ENCODE assay signal across 32 cellular contexts in genomic region chr5:139022528-139022927, GRCh38.
DNase-seq lines count a peak whose midpoint lies in the region; ATAC-seq and TF ChIP-seq lines count a peak whose summit lies in the region.
"Had no signal": no experiment of that assay in that cellular context is flagged by ENCODE, and none has a peak within 500 bp of the region (broad histone marks: within the 10 kb centered on the region; RNA-seq: fewer than 3 reads in every experiment).

No MANE protein-coding gene starts in this region.

- H2BK120ac ChIP-seq in neuronal stem cell (ENCODE audit: low read depth, low read length), result no peak overlapping the region

- H3K4me1 ChIP-seq in breast epithelium (peaks cover 0 to 4% of the 10 kb centered on the region in 2 donors), foreskin keratinocyte (peaks cover 13% of the 10 kb centered on the region), prostate gland (replicated peaks) (no peaks in the 10 kb centered on the region), neuronal stem cell (ENCODE audit: control insufficient read depth in 2 of 2, insufficient read depth in 1 of 2, low read depth in 1 of 2, low read length in 2 of 2) (no peaks in the 10 kb centered on the region)
- H3K4me1 ChIP-seq: A549, lower lobe of right lung, Peyer's patch had no signal

- H3K4me1 Mint-ChIP-seq in activated T-cell treated with anti-CD3 and anti-CD28 coated beads, Interleukin-2, amount 50 U/mL, for 72 hours (ENCODE audit: low read depth), result peaks cover 12% of the 10 kb centered on the region
- H3K4me1 Mint-ChIP-seq: activated T-helper 17 cell treated with anti-CD3 and anti-CD28 coated beads, Interleukin-2, amount 50 U/mL, for 72 hours; CD4-positive, alpha-beta memory T cell had no signal

- intact Hi-C loops in breast epithelium (cut with DNase I; ENCODE audit: low total_unique reads) (no loop called here), prostate gland (cut with DNase I) (no loop called here)

- H3K23ac ChIP-seq in neuronal stem cell (ENCODE audit: low read depth, low read length, poor library complexity), result no peak overlapping the region

- no peak overlapping the region for H3K18ac ChIP-seq in neuronal stem cell (ENCODE audit: low read length)

- no peak overlapping the region for H4K91ac ChIP-seq in neuronal stem cell (ENCODE audit: low read depth, low read length, poor library complexity)

- no peaks in the 10 kb centered on the region for H3K9me3 Mint-ChIP-seq in activated T-cell treated with anti-CD3 and anti-CD28 coated beads, Interleukin-2, amount 50 U/mL, for 72 hours
- H3K9me3 Mint-ChIP-seq: activated CD8-positive, alpha-beta T cell treated with anti-CD3 and anti-CD28 coated beads for 36 hours; activated T-helper 17 cell treated with anti-CD3 and anti-CD28 coated beads, Interleukin-2, amount 50 U/mL, for 72 hours; CD4-positive, alpha-beta memory T cell; nephron had no signal

- 60% methylated on average over 1 of the region's 1 CpG for WGBS in prostate gland
- WGBS in neuronal stem cell (ENCODE audit: extremely low coverage in 2 of 2, insufficient read length in 2 of 2, insufficient replicate concordance in 1 of 2), 2 donors, result no CpG with 5 or more reads among the region's 1 CpG

- H3K79me1 ChIP-seq in neuronal stem cell (ENCODE audit: low read depth, low read length), result no peaks in the 10 kb centered on the region

- no peak overlapping the region for H3K4me2 ChIP-seq in neuronal stem cell (ENCODE audit: insufficient read depth, low read length, poor library complexity, severe bottlenecking)
- H3K4me2 ChIP-seq: A549, KMS-11 had no signal

- H2AK5ac ChIP-seq in neuronal stem cell (ENCODE audit: low read depth, low read length), result no peak overlapping the region

- H3K36me3 Mint-ChIP-seq in activated T-cell treated with anti-CD3 and anti-CD28 coated beads, Interleukin-2, amount 50 U/mL, for 72 hours (ENCODE audit: insufficient read depth in 2 of 2), result peaks cover 0 to 2% of the 10 kb centered on the region in 2 donors

- H3K4me3 ChIP-seq in breast epithelium (no peak overlapping the region), prostate gland (no peak overlapping the region), neuronal stem cell (ENCODE audit: low read length in 2 of 2) (no peak overlapping the region)
- H3K4me3 ChIP-seq: A549, lower lobe of right lung, mucosa of descending colon, ovary, Peyer's patch, SJCRH30, skin epidermis had no signal

- H3K27me3 ChIP-seq in breast epithelium (no peaks in the 10 kb centered on the region), foreskin keratinocyte (no peaks in the 10 kb centered on the region), prostate gland (replicated peaks; ENCODE audit: insufficient read depth) (no peaks in the 10 kb centered on the region), neuronal stem cell (ENCODE audit: control insufficient read depth in 3 of 3, insufficient read depth in 3 of 3, low read depth in 1 of 3, low read length in 3 of 3) (no peaks in the 10 kb centered on the region)
- H3K27me3 ChIP-seq: ovary, Peyer's patch, SJCRH30 had no signal

- H3K4ac ChIP-seq in neuronal stem cell (ENCODE audit: low read length), result no peak overlapping the region

- ATAC-seq in foreskin keratinocyte (no peak), GM19324 (IDR thresholded peaks at IDR 0.05; ENCODE audit: low FRiP score, unreplicated experiment) (no peak)
- no peak for ATAC-seq in activated T-cell treated with anti-CD3 and anti-CD28 coated beads, Interleukin-2, amount 50 U/mL, for 72 hours (replicated peaks in 1 of 2)
- ATAC-seq: A549; activated CD4-positive, alpha-beta T cell treated with anti-CD3 and anti-CD28 coated beads for 36 hours; activated CD8-positive, alpha-beta T cell treated with anti-CD3 and anti-CD28 coated beads for 36 hours; activated T-helper 17 cell treated with anti-CD3 and anti-CD28 coated beads, Interleukin-2, amount 50 U/mL, for 72 hours; lower lobe of right lung; mucosa of descending colon had no signal

- no peak overlapping the region for H3K27ac Mint-ChIP-seq in activated T-cell treated with anti-CD3 and anti-CD28 coated beads, Interleukin-2, amount 50 U/mL, for 72 hours
- H3K27ac Mint-ChIP-seq: activated CD4-positive, alpha-beta T cell treated with anti-CD3 and anti-CD28 coated beads for 36 hours; activated CD8-positive, alpha-beta T cell treated with anti-CD3 and anti-CD28 coated beads for 36 hours; CD4-positive, alpha-beta memory T cell; nephron had no signal

- H3K9ac ChIP-seq in neuronal stem cell (ENCODE audit: low read depth, low read length, poor library complexity), result no peak overlapping the region
- H3K9ac ChIP-seq: KMS-11 had no signal

- H3K27me3 Mint-ChIP-seq in activated T-cell treated with anti-CD3 and anti-CD28 coated beads, Interleukin-2, amount 50 U/mL, for 72 hours (ENCODE audit: low read depth), result no peaks in the 10 kb centered on the region
- H3K27me3 Mint-ChIP-seq: activated CD4-positive, alpha-beta T cell treated with anti-CD3 and anti-CD28 coated beads for 36 hours; activated CD8-positive, alpha-beta T cell treated with anti-CD3 and anti-CD28 coated beads for 36 hours; activated T-helper 17 cell treated with anti-CD3 and anti-CD28 coated beads, Interleukin-2, amount 50 U/mL, for 72 hours; CD4-positive, alpha-beta memory T cell had no signal

- no peak overlapping the region for H2BK15ac ChIP-seq in neuronal stem cell (ENCODE audit: low read length)

- no peak overlapping the region for H3K14ac ChIP-seq in neuronal stem cell (ENCODE audit: low read length)

- no peak overlapping the region for H2AFZ ChIP-seq in neuronal stem cell (ENCODE audit: low read length)

- no peak overlapping the region for H4K8ac ChIP-seq in neuronal stem cell (ENCODE audit: low read depth, low read length)

- no peak overlapping the region for H3K4me3 Mint-ChIP-seq in activated T-cell treated with anti-CD3 and anti-CD28 coated beads, Interleukin-2, amount 50 U/mL, for 72 hours
- H3K4me3 Mint-ChIP-seq: activated CD4-positive, alpha-beta T cell treated with anti-CD3 and anti-CD28 coated beads for 36 hours; activated CD8-positive, alpha-beta T cell treated with anti-CD3 and anti-CD28 coated beads for 36 hours; activated T-helper 17 cell treated with anti-CD3 and anti-CD28 coated beads, Interleukin-2, amount 50 U/mL, for 72 hours; CD4-positive, alpha-beta memory T cell; nephron had no signal

- H3K9me3 ChIP-seq in breast epithelium, result no peaks in the 10 kb centered on the region
- no peaks in the 10 kb centered on the region for H3K9me3 ChIP-seq in prostate gland
- H3K9me3 ChIP-seq in neuronal stem cell (replicated peaks in 1 of 2; ENCODE audit: control insufficient read depth in 2 of 2, insufficient read depth in 1 of 2, low read depth in 1 of 2, low read length in 2 of 2), result peaks cover 0 to 6% of the 10 kb centered on the region in 2 donors
- H3K9me3 ChIP-seq: A549, lower lobe of right lung, mucosa of descending colon, ovary, Peyer's patch, SJCRH30 had no signal

- H3K36me3 ChIP-seq in breast epithelium, result no peaks in the 10 kb centered on the region
- no peaks in the 10 kb centered on the region for H3K36me3 ChIP-seq in prostate gland
- peaks cover 0 to 66% of the 10 kb centered on the region in 2 donors for H3K36me3 ChIP-seq in neuronal stem cell (replicated peaks in 1 of 2; ENCODE audit: control insufficient read depth in 2 of 2, insufficient read depth in 2 of 2, low read length in 2 of 2)
- H3K36me3 ChIP-seq: ovary, SJCRH30 had no signal

- H2BK12ac ChIP-seq in neuronal stem cell (ENCODE audit: low read length), result no peak overlapping the region

- H3K27ac ChIP-seq in breast epithelium (peak overlapping the region; percentile 30 to 62), foreskin keratinocyte (no peak overlapping the region), prostate gland (no peak overlapping the region), neuronal stem cell (replicated peaks; ENCODE audit: low read length) (no peak overlapping the region)
- H3K27ac ChIP-seq: A549, HL-60, KMS-11, lower lobe of right lung, ovary, Peyer's patch, SJCRH30, VCaP had no signal

- peak; percentile 6 for DNase-seq in ELF-1 (ENCODE audit: low read depth, low spot score)
- peak; percentile 73 to 91 for DNase-seq in breast epithelium (ENCODE audit: low spot score in 2 of 2)
- DNase-seq in foreskin keratinocyte, result peak; percentile 46 to 73
- DNase-seq in prostate gland (ENCODE audit: low spot score), result peak; percentile 57
- no peak for DNase-seq in activated T-cell treated with anti-CD3 and anti-CD28 coated beads, Interleukin-2, amount 50 U/mL, for 72 hours
- DNase-seq in HuH-7 (ENCODE audit: low spot score), result no peak
- no peak for DNase-seq in neuronal stem cell (ENCODE audit: low spot score)
- DNase-seq: activated CD4-positive, alpha-beta T cell treated with anti-CD3 and anti-CD28 coated beads for 36 hours; activated CD8-positive, alpha-beta T cell treated with anti-CD3 and anti-CD28 coated beads for 36 hours; activated naive CD4-positive, alpha-beta T cell treated with anti-CD3 and anti-CD28 coated beads, Interleukin-2, amount 50 U/mL, for 16 hours; CD4-positive, alpha-beta memory T cell; DND-41; kidney glomerular epithelial cell; lower lobe of right lung; mucosa of descending colon; NCI-H1417; NCI-H2029 treated with DMSO at 0.1 percent for 48 hours; NCI-H2227 treated with DMSO at 0.1 percent for 48 hours; NCI-H69; ovary; Peyer's patch; SJCRH30; stimulated activated naive CD4-positive, alpha-beta T cell treated with Interleukin-2 at 50 U/mL for 16 hours; SW 1271 had no signal

- TF ChIP-seq POLR2A in breast epithelium (IDR thresholded peaks at IDR 0.05) (no peak), prostate gland (IDR thresholded peaks at IDR 0.05) (no peak)

- H2BK5ac ChIP-seq in neuronal stem cell (ENCODE audit: low read length), result no peak overlapping the region

- no peak for TF ChIP-seq CTCF in breast epithelium (IDR thresholded peaks at IDR 0.05)
- TF ChIP-seq CTCF in foreskin keratinocyte (conservative IDR thresholded peaks at IDR 0.05), result no peak
- TF ChIP-seq CTCF in prostate gland (IDR thresholded peaks at IDR 0.05), result no peak

Comparison
In these comparisons a context has a peak if more than half of its experiments do, and no peak if none do; other contexts are left out.
1. DNase-seq: peak in ELF-1 (single experiment), breast epithelium (2 of 2), foreskin keratinocyte (2 of 2) and prostate gland (single experiment); none in activated T-cell treated with anti-CD3 and anti-CD28 coated beads, Interleukin-2, amount 50 U/mL, for 72 hours (0 of 2), HuH-7 (single experiment) and neuronal stem cell (single experiment).
2. H3K27ac ChIP-seq: peak in breast epithelium (2 of 2); none in foreskin keratinocyte (single experiment), prostate gland (0 of 2) and neuronal stem cell (single experiment).